Comparison of ENCODE assay signal across 1 cellular context in the genomic region with DNA sequence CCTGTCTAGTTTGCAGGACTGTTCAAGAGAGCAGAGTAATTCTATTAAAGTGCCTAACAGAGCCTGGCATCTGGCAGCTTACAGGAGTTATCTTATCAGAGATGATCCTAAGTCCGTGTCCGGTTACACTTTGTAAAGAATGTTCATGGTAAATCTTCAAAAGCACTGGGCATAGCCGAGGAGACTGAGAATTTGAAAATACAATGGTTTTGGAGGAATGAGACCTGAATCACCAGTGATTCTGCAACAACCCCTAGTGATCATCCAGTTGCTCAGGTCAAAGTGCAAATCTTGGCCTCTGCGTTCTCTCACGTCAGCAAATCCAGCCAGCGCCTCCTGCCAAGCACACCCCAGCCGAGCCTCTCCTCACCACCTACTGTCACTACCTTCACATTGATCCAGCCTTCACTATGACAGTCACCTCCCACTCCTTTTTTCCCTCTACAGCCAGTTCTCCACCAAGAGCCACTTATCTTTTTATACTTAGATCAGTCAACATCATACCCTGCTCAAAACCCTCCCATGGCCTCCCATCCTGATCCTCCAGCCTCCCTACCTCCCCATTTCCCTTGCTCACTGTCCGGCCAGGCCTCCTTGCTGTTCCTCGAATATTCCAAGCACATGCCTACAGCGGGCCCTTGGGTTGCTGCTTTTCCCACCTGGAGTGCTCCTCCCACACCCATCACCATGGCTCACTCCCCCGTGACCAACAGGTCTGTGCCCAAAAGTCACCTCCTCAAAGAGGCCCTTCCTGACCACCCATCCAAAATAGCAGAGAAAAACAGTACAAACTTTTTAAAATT.
TF ChIP-seq lines count a peak whose summit lies in the region.

No MANE protein-coding gene starts in this region.

TF ChIP-seq in HepG2, 621 proteins besides CTCF, POLR2A, EP300 and RAD21 (continued from another document):
- TF ChIP-seq MXD1 (CRISPR knock-in tag; IDR thresholded peaks at IDR 0.05) (no peak), CBX5 (CRISPR knock-in tag; IDR thresholded peaks at IDR 0.05; ENCODE audit: borderline replicate concordance) (peak; percentile 36; the same call in 1 of the 2 replicates), RFX5 (IDR thresholded peaks at IDR 0.05; ENCODE audit: low read depth, low read length) (no peak; the same call in 1 of the 2 replicates), CENPX (CRISPR knock-in tag; IDR thresholded peaks at IDR 0.05) (no peak), ZNF781 (CRISPR knock-in tag; IDR thresholded peaks at IDR 0.05; ENCODE audit: borderline replicate concordance, not compliant biosample characterization) (no peak), ZNF652 (CRISPR knock-in tag; IDR thresholded peaks at IDR 0.05; ENCODE audit: borderline replicate concordance, low read depth) (no peak), MAFK (conservative IDR thresholded peaks at IDR 0.05 in 1 of 2, IDR thresholded peaks at IDR 0.05 in 1 of 2; ENCODE audit: low read length in 2 of 2) (peak; percentile 97 to 98), ZNF557 (CRISPR knock-in tag; IDR thresholded peaks at IDR 0.05) (no peak), BHLHE40 (IDR thresholded peaks at IDR 0.05; ENCODE audit: low read length) (no peak; the same call in 1 of the 2 replicates), PAF1 (CRISPR knock-in tag; IDR thresholded peaks at IDR 0.05) (no peak), ZNF670 (CRISPR knock-in tag; IDR thresholded peaks at IDR 0.05; ENCODE audit: borderline replicate concordance) (peak; percentile 75; the same call in 1 of the 2 replicates)
- TF ChIP-seq, protein P1, sequence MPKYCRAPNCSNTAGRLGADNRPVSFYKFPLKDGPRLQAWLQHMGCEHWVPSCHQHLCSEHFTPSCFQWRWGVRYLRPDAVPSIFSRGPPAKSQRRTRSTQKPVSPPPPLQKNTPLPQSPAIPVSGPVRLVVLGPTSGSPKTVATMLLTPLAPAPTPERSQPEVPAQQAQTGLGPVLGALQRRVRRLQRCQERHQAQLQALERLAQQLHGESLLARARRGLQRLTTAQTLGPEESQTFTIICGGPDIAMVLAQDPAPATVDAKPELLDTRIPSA (CRISPR knock-in tag; IDR thresholded peaks at IDR 0.05; ENCODE audit: borderline replicate concordance): no peak
- TF ChIP-seq, protein P2, sequence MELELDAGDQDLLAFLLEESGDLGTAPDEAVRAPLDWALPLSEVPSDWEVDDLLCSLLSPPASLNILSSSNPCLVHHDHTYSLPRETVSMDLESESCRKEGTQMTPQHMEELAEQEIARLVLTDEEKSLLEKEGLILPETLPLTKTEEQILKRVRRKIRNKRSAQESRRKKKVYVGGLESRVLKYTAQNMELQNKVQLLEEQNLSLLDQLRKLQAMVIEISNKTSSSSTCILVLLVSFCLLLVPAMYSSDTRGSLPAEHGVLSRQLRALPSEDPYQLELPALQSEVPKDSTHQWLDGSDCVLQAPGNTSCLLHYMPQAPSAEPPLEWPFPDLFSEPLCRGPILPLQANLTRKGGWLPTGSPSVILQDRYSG (CRISPR knock-in tag; IDR thresholded peaks at IDR 0.05): no peak
- TF ChIP-seq, protein P3, sequence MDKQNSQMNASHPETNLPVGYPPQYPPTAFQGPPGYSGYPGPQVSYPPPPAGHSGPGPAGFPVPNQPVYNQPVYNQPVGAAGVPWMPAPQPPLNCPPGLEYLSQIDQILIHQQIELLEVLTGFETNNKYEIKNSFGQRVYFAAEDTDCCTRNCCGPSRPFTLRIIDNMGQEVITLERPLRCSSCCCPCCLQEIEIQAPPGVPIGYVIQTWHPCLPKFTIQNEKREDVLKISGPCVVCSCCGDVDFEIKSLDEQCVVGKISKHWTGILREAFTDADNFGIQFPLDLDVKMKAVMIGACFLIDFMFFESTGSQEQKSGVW (CRISPR knock-in tag; IDR thresholded peaks at IDR 0.05; ENCODE audit: borderline replicate concordance): no peak
